In the genomic region with DNA sequence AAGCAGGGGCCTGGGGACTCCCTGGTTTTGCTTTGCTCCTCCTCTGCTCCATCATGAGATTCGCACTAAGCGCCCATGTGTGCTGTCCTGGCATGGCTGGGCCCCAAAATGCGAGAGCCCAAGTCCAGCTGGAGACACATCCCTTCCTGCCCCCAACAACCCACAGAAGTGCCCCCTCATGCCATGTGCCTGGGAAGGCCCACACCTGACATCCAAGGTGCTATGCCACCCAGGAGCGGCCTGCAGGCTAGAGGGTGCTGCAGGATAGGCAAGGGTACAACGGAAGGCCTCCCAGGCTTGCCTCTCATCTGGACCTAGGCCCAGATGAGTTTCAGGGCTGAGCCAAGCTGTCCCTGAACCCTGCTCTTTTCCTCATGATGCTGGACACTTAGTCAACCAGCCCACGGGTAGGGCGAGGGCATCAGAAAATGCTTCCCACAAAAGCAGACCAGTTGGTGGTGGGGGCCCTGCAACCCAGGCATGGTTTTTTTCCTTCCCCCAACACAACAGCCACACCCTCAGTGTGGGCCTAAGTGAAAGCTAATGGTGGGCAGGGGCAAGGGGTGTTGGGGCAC, we compare ENCODE assay signal across 26 cellular contexts. TPM values are rescaled to one million over a fixed set of nuclear protein-coding genes. Genes with fewer than 3 reads are reported as not detected.
DNase-seq lines count a peak whose midpoint lies in the region; ATAC-seq and TF ChIP-seq lines count a peak whose summit lies in the region.
"Had no signal": no experiment of that assay in that cellular context is flagged by ENCODE, and none has a peak within 500 bp of the region (broad histone marks: within the 10 kb centered on the region; RNA-seq: fewer than 3 reads in every experiment).

No MANE protein-coding gene starts in this region.

- H3K23ac ChIP-seq in trophoblast cell (ENCODE audit: low read length) = no peak overlapping the region

- TF ChIP-seq POLR2A in HCT116 (IDR thresholded peaks at IDR 0.05; ENCODE audit: borderline replicate concordance, extremely low read depth, insufficient read depth, insufficient read length) = no peak

- H3K79me1 ChIP-seq in trophoblast cell (ENCODE audit: low read length) = peaks cover 39% of the 10 kb centered on the region

- no peak overlapping the region for H3K9ac ChIP-seq in HCT116 (ENCODE audit: low read length)
- H3K9ac ChIP-seq in trophoblast cell (ENCODE audit: low read length) = no peak overlapping the region

- H3K27me3 ChIP-seq in BE2C (no peaks in the 10 kb centered on the region), HCT116 (ENCODE audit: insufficient read depth, low read length) (peaks cover 3% of the 10 kb centered on the region), trophoblast cell (ENCODE audit: insufficient read depth, low read length) (no peaks in the 10 kb centered on the region)
- H3K27me3 ChIP-seq: brain microvascular endothelial cell had no signal

- no peak for TF ChIP-seq RAD21 in HCT116 (IDR thresholded peaks at IDR 0.05; ENCODE audit: low read depth)

- TF ChIP-seq CTCF in BE2C (IDR thresholded peaks at IDR 0.05; ENCODE audit: low read depth, low read length) (no peak), HCT116 (IDR thresholded peaks at IDR 0.05 in 2 of 3, conservative IDR thresholded peaks at IDR 0.05 in 1 of 3; ENCODE audit: borderline replicate concordance in 1 of 3, insufficient read depth in 1 of 3, low read depth in 2 of 3, low read length in 2 of 3) (no peak), type B pancreatic cell (conservative IDR thresholded peaks at IDR 0.05) (no peak)

- H4K12ac ChIP-seq in trophoblast cell (ENCODE audit: low read depth, low read length) = no peak overlapping the region

- H3K79me2 ChIP-seq in HCT116 (ENCODE audit: insufficient read depth, low read length) (no peaks in the 10 kb centered on the region), trophoblast cell (ENCODE audit: control insufficient read depth, insufficient read depth, low read length, poor library complexity) (no peaks in the 10 kb centered on the region)

- POLR2A ChIA-PET in HCT116 (lab: Charles Lee) = no interaction called here

- peak overlapping the region; percentile 16 for H2BK12ac ChIP-seq in trophoblast cell (ENCODE audit: low read length)

- H3K27ac ChIP-seq in HCT116 (ENCODE audit: low read depth, low read length) (no peak overlapping the region), epithelial cell of prostate (peak overlapping the region; percentile 87), trophoblast cell (ENCODE audit: low read depth, low read length) (no peak overlapping the region)
- H3K27ac ChIP-seq: brain microvascular endothelial cell had no signal

- H3K4me1 Mint-ChIP-seq in type B pancreatic cell (ENCODE audit: unreplicated experiment) = peaks cover 19% of the 10 kb centered on the region
- H3K4me1 Mint-ChIP-seq: T-cell had no signal

- no peak for ATAC-seq in HCT116
- no peak for ATAC-seq in GM19035 (IDR thresholded peaks at IDR 0.05; ENCODE audit: unreplicated experiment)
- ATAC-seq: CD8-positive, alpha-beta T cell; esophagus mucosa; T-cell had no signal

- H4K20me1 ChIP-seq in HCT116 (ENCODE audit: insufficient read depth) = no peaks in the 10 kb centered on the region

- no TSS peak for BruUV-seq in HCT116 (replicated peaks; lab: Mats Ljungman, UMichigan)

- H3K27ac Mint-ChIP-seq in type B pancreatic cell = no peak overlapping the region
- H3K27ac Mint-ChIP-seq: activated CD4-positive, alpha-beta memory T cell treated with anti-CD3 and anti-CD28 coated beads for 36 hours; activated T-helper 2 cell treated with anti-CD3 and anti-CD28 coated beads, Interferon-gamma antibody, Interleukin-2, Interleukin-4, amounts not matched to agents 10 μg/mL and 5 μg/mL and 100 μg/mL, durations not matched to agents 14 hours and 24 hours and 36 hours; CD8-positive, alpha-beta T cell; IgD-negative memory B cell; stimulated activated naive CD8-positive, alpha-beta T cell treated with anti-CD3 and anti-CD28 coated beads, Interleukin-15, Interleukin-2, amounts not matched to agents 100 ng/mL and 50 ng/mL, for 24 hours; T-cell had no signal

- H2AFZ ChIP-seq in HCT116 (ENCODE audit: low read depth, low read length, poor library complexity, severe bottlenecking) (no peak overlapping the region), trophoblast cell (ENCODE audit: insufficient read depth, low read length, poor library complexity) (no peak overlapping the region)

- H4K91ac ChIP-seq in trophoblast cell (ENCODE audit: low read depth, low read length) = peak overlapping the region; percentile 34

- intact Hi-C loops in HCT116 (cut with micrococcal nuclease) = no loop called here

- peaks cover 16% of the 10 kb centered on the region for H3K27me3 Mint-ChIP-seq in type B pancreatic cell

- H3K9me2 ChIP-seq in HCT116 (ENCODE audit: insufficient read depth) = no peaks in the 10 kb centered on the region

- H3K36me3 Mint-ChIP-seq in type B pancreatic cell = no peaks in the 10 kb centered on the region
- H3K36me3 Mint-ChIP-seq: activated CD4-positive, alpha-beta memory T cell treated with anti-CD3 and anti-CD28 coated beads for 36 hours; CD8-positive, alpha-beta T cell; T-cell had no signal

- H2BK120ac ChIP-seq in trophoblast cell (ENCODE audit: insufficient read depth, low read length, poor library complexity) = peak overlapping the region; percentile 23

- H3K18ac ChIP-seq in trophoblast cell (ENCODE audit: low read length) = no peak overlapping the region

- no peak overlapping the region for H3K4ac ChIP-seq in trophoblast cell (ENCODE audit: low read depth, low read length)

- peak overlapping the region; percentile 6 for H2AK5ac ChIP-seq in trophoblast cell (ENCODE audit: low read length)

- no peak overlapping the region for H3K4me3 Mint-ChIP-seq in type B pancreatic cell
- H3K4me3 Mint-ChIP-seq: activated CD4-positive, alpha-beta memory T cell treated with anti-CD3 and anti-CD28 coated beads for 36 hours; CD8-positive, alpha-beta T cell; HFFc6; IgD-negative memory B cell; stimulated activated naive CD8-positive, alpha-beta T cell treated with anti-CD3 and anti-CD28 coated beads, Interleukin-15, Interleukin-2, amounts not matched to agents 100 ng/mL and 50 ng/mL, for 24 hours; T-cell had no signal

- DNase-seq in BE2C (peak; percentile 3), HCT116 (ENCODE audit: low read depth, low spot score) (no peak), epithelial cell of prostate (ENCODE audit: low read depth, low spot score) (no peak), trophoblast cell (no peak), type B pancreatic cell (ENCODE audit: extremely low spot score, unreplicated experiment) (no peak), OCI-M1 (lab: John Stamatoyannopoulos, UW) (no peak)
- DNase-seq: activated CD4-positive, alpha-beta memory T cell treated with anti-CD3 and anti-CD28 coated beads for 36 hours; activated CD8-positive, alpha-beta memory T cell treated with anti-CD3 and anti-CD28 coated beads, Interleukin-2, amount 50 U/mL, for 48 hours; CD8-positive, alpha-beta T cell; DMS 273 treated with DMSO at 0.1 percent for 48 hours; effector CD8-positive, alpha-beta T cell; hippocampal formation; NCI-H2081; NCI-H226; NCI-H774; SIG-M5; T-cell had no signal

- no peaks in the 10 kb centered on the region for H3K9me3 Mint-ChIP-seq in type B pancreatic cell
- H3K9me3 Mint-ChIP-seq: activated CD4-positive, alpha-beta memory T cell treated with anti-CD3 and anti-CD28 coated beads for 36 hours; activated T-helper 2 cell treated with anti-CD3 and anti-CD28 coated beads, Interferon-gamma antibody, Interleukin-2, Interleukin-4, amounts not matched to agents 10 μg/mL and 5 μg/mL and 100 μg/mL, durations not matched to agents 14 hours and 24 hours and 36 hours; CD8-positive, alpha-beta T cell; HFFc6; IgD-negative memory B cell; stimulated activated naive CD8-positive, alpha-beta T cell treated with anti-CD3 and anti-CD28 coated beads, Interleukin-15, Interleukin-2, amounts not matched to agents 100 ng/mL and 50 ng/mL, for 24 hours; T-cell had no signal

- H3K4me3 ChIP-seq in BE2C (ENCODE audit: low read depth, low read length) = no peak overlapping the region
- no peak overlapping the region for H3K4me3 ChIP-seq in HCT116 (replicated peaks in 1 of 2; ENCODE audit: low read depth in 1 of 2, low read length in 2 of 2)
- H3K4me3 ChIP-seq in trophoblast cell (ENCODE audit: low read depth, low read length) = no peak overlapping the region

- no peak overlapping the region for H3K14ac ChIP-seq in trophoblast cell (ENCODE audit: low read length)

- WGBS in trophoblast cell (ENCODE audit: extremely low coverage, insufficient coverage, insufficient read length) = no CpG with 5 or more reads among the region's 7 CpGs

- CTCF ChIA-PET in HCT116 (lab: Charles Lee) = interaction anchor here (1.2 kb wide), 1 partner anchor 9 kb away, joined by 4 read pairs; no protein-coding TSS in a partner anchor

- H3K36me3 ChIP-seq in BE2C (no peaks in the 10 kb centered on the region), HCT116 (ENCODE audit: control insufficient read depth in 1 of 2, insufficient read depth in 2 of 2, low read length in 2 of 2) (no peaks in the 10 kb centered on the region), trophoblast cell (ENCODE audit: control insufficient read depth in 1 of 2, insufficient read depth in 2 of 2, low read length in 2 of 2) (no peaks in the 10 kb centered on the region)
- H3K36me3 ChIP-seq: brain microvascular endothelial cell had no signal

- no peaks in the 10 kb centered on the region for H3K9me3 ChIP-seq in BE2C
- no peaks in the 10 kb centered on the region for H3K9me3 ChIP-seq in HCT116 (ENCODE audit: control insufficient read depth in 1 of 2, insufficient read depth in 1 of 2, low read depth in 1 of 2, low read length in 2 of 2)
- peaks cover 2% of the 10 kb centered on the region for H3K9me3 ChIP-seq in trophoblast cell (ENCODE audit: insufficient read depth, low read depth, low read length)

- H3K4me1 ChIP-seq in BE2C = peaks cover 63% of the 10 kb centered on the region
- peaks cover 16 to 75% of the 10 kb centered on the region in 2 experiments for H3K4me1 ChIP-seq in HCT116 (ENCODE audit: control insufficient read depth in 1 of 2, insufficient read depth in 2 of 2, low read length in 2 of 2)
- H3K4me1 ChIP-seq in trophoblast cell (ENCODE audit: control insufficient read depth in 1 of 2, insufficient read depth in 2 of 2, low read length in 2 of 2) = peaks cover 42 to 48% of the 10 kb centered on the region in 2 experiments

- H3K4me2 ChIP-seq in HCT116 (ENCODE audit: low read length) (peak overlapping the region; percentile 51), trophoblast cell (ENCODE audit: low read length) (no peak overlapping the region)

- no peak overlapping the region for H4K8ac ChIP-seq in trophoblast cell (ENCODE audit: low read depth, low read length)

- H2BK5ac ChIP-seq in trophoblast cell (ENCODE audit: low read depth, low read length, poor library complexity) = no peak overlapping the region

- RAD21 ChIA-PET in HCT116 (lab: Charles Lee; ENCODE audit: low non-redundant PET in 1 of 2, low total read pairs in 2 of 2, uncharacterized antibody in 2 of 2, unreplicated experiment in 2 of 2) = no interaction called here

RNA-seq across cellular contexts. Expression of a gene that starts 13.2 kb away (rescaled TPM):
- 0.52 TPM for polyA plus RNA-seq in BE2C (2012; ENCODE audit: insufficient read depth, insufficient read length, low read depth)
- 8.8 TPM for total RNA-seq in HCT116 (2021; ENCODE audit: unreplicated experiment)
- polyA plus RNA-seq in HCT116 (2012) = 14.4 and 24.3 TPM in 2 replicates
- polyA plus RNA-seq in trophoblast cell (2013) = 26.3 and 28.8 TPM in 2 replicates
- 23.1 and 65.1 TPM in 2 replicates for total RNA-seq in type B pancreatic cell (ENCODE audit: low replicate concordance)
- total RNA-seq: activated CD4-positive, alpha-beta memory T cell treated with anti-CD3 and anti-CD28 coated beads for 36 hours; activated T-helper 2 cell treated with anti-CD3 and anti-CD28 coated beads, Interferon-gamma antibody, Interleukin-2, Interleukin-4, amounts not matched to agents 10 μg/mL and 5 μg/mL and 100 μg/mL, durations not matched to agents 14 hours and 24 hours and 36 hours; CD8-positive, alpha-beta T cell; frontal cortex; OCI-LY7 had no signal
- polyA plus RNA-seq: IgD-negative memory B cell had no signal

RNA-seq across cellular contexts. Expression of a gene that starts 28.0 kb away (rescaled TPM):
- 1.7 TPM for polyA plus RNA-seq in BE2C (2012; ENCODE audit: insufficient read depth, insufficient read length, low read depth)
- total RNA-seq in HCT116 (2021; ENCODE audit: unreplicated experiment) (72.6 TPM), type B pancreatic cell (ENCODE audit: low replicate concordance) (125 and 293 TPM in 2 replicates)
- 96.4 and 207 TPM in 2 replicates for polyA plus RNA-seq in HCT116 (2012)
- 666 and 746 TPM in 2 replicates for polyA plus RNA-seq in trophoblast cell (2013)
- total RNA-seq: CD8-positive, alpha-beta T cell; frontal cortex; OCI-LY7 had no signal
- polyA plus RNA-seq: IgD-negative memory B cell had no signal
